Comparison of ENCODE assay signal across 10 cellular contexts in the genomic region with DNA sequence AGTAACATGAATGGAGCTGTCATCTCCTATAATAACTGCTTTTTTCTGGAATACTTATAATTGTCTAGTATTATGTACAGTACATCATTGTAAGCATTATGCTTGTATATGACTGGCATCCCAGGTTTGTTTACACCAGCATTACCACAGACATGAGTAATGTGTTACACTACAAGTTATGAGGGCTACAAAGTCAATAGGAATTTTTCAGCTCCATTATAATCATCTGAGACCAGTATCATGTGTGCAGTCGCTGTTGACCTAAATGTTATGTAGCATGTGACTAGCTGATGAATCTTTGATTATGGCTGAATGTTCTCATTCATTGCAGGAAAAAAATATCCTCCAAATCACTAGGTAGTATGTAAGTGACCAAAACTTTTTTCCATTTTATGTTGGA. TPM values are rescaled to one million over a fixed set of nuclear protein-coding genes. Genes with fewer than 3 reads are reported as not detected.
DNase-seq lines count a peak whose midpoint lies in the region; ATAC-seq and TF ChIP-seq lines count a peak whose summit lies in the region.
"Had no signal": no experiment of that assay in that cellular context is flagged by ENCODE, and none has a peak within 500 bp of the region (broad histone marks: within the 10 kb centered on the region; RNA-seq: fewer than 3 reads in every experiment).

No MANE protein-coding gene starts in this region.

- no peak overlapping the region for H4K8ac ChIP-seq in mesenchymal stem cell (ENCODE audit: low read length)

- peak overlapping the region; percentile 77 for H3K4me3 Mint-ChIP-seq in CD4-positive, alpha-beta T cell

- no peaks in the 10 kb centered on the region for H3K9me3 Mint-ChIP-seq in CD4-positive, alpha-beta T cell

- no peaks in the 10 kb centered on the region for H3K27me3 Mint-ChIP-seq in CD4-positive, alpha-beta T cell

- no peak for ATAC-seq in CD4-positive, alpha-beta T cell (ENCODE audit: poor library complexity)

- H3K4me1 Mint-ChIP-seq in CD4-positive, alpha-beta T cell (ENCODE audit: low read depth), result peaks cover 49% of the 10 kb centered on the region

- H3K4me3 ChIP-seq in adipocyte (ENCODE audit: low read length), result no peak overlapping the region
- H3K4me3 ChIP-seq in mesenchymal stem cell (ENCODE audit: insufficient read depth in 1 of 2, low read depth in 1 of 2, low read length in 2 of 2), result peak overlapping the region in 1 of 2 experiments; percentile 50

- H2AK5ac ChIP-seq in mesenchymal stem cell (ENCODE audit: low read length, severe bottlenecking), result no peak overlapping the region

- H2BK15ac ChIP-seq in mesenchymal stem cell (ENCODE audit: low read depth, poor library complexity, severe bottlenecking), result no peak overlapping the region

- no peak overlapping the region for H2BK12ac ChIP-seq in mesenchymal stem cell (ENCODE audit: low read length in 2 of 2)

- no peak overlapping the region for H3K14ac ChIP-seq in mesenchymal stem cell (ENCODE audit: low read length in 2 of 2)

- no peak for DNase-seq in CD4-positive, alpha-beta T cell
- peak; percentile 76 for DNase-seq in HS-5 (ENCODE audit: low read depth)
- DNase-seq in adipocyte (ENCODE audit: low read depth), result peak; percentile 68
- peak; percentile 74 for DNase-seq in mesenchymal stem cell
- DNase-seq in GM19240 (ENCODE audit: insufficient read length, low spot score), result no peak
- DNase-seq in NCI-H1436 (lab: John Stamatoyannopoulos, UW), result no peak
- DNase-seq in NCI-H1048 (lab: John Stamatoyannopoulos, UW), result no peak
- no peak for DNase-seq in putamen (ENCODE audit: low spot score)
- DNase-seq: SHP77 had no signal

- WGBS in mesenchymal stem cell, result no CpG with 5 or more reads among the region's 1 CpG

- H3K4me2 ChIP-seq in mesenchymal stem cell (ENCODE audit: low read length, poor library complexity, severe bottlenecking), result no peak overlapping the region

- H3K27ac Mint-ChIP-seq in CD4-positive, alpha-beta T cell, result peak overlapping the region; percentile 34

- no peak overlapping the region for H2BK120ac ChIP-seq in mesenchymal stem cell (ENCODE audit: low read depth, low read length)

- peaks cover 26% of the 10 kb centered on the region for H3K36me3 Mint-ChIP-seq in CD4-positive, alpha-beta T cell (ENCODE audit: low read depth)

- H3K18ac ChIP-seq in mesenchymal stem cell (ENCODE audit: low read depth in 1 of 2, low read length in 2 of 2), result no peak overlapping the region

- no peak overlapping the region for H2AFZ ChIP-seq in mesenchymal stem cell (ENCODE audit: low read depth, low read length)
- H2AFZ ChIP-seq: parathyroid adenoma had no signal

- no peak for TF ChIP-seq CTCF in CD4-positive, alpha-beta T cell (IDR thresholded peaks at IDR 0.05)

- no peak overlapping the region for H3K27ac ChIP-seq in CD4-positive, alpha-beta T cell (ENCODE audit: low read depth, low read length)
- H3K27ac ChIP-seq in mesenchymal stem cell (ENCODE audit: low read length, poor library complexity, severe bottlenecking), result no peak overlapping the region
- H3K27ac ChIP-seq: parathyroid adenoma had no signal

- intact Hi-C loops in CD4-positive, alpha-beta T cell (cut with DNase I, micrococcal nuclease), result loop anchor here (5.0 to 10.0 kb wide), 8 partner anchors 551 to 1789 kb away; a partner anchor contains a TSS

- H3K23ac ChIP-seq in mesenchymal stem cell (ENCODE audit: low read length in 2 of 2), result no peak overlapping the region

- no peak overlapping the region for H2BK5ac ChIP-seq in mesenchymal stem cell (ENCODE audit: low read depth, low read length, poor library complexity, severe bottlenecking)

- peaks cover 26% of the 10 kb centered on the region for H3K79me1 ChIP-seq in mesenchymal stem cell (replicated peaks; ENCODE audit: low read length, poor library complexity, severe bottlenecking)

- POLR2A ChIA-PET in CD4-positive, alpha-beta T cell (lab: Charles Lee), result no interaction called here

- H3K9ac ChIP-seq in adipocyte (ENCODE audit: low read length) (no peak overlapping the region), mesenchymal stem cell (ENCODE audit: low read length) (peak overlapping the region; percentile 53)
- H3K9ac ChIP-seq: parathyroid adenoma had no signal

- no peak overlapping the region for H3K4ac ChIP-seq in mesenchymal stem cell (ENCODE audit: low read depth in 1 of 2, low read length in 2 of 2)

- H3K36me3 ChIP-seq in adipocyte (ENCODE audit: control insufficient read depth, insufficient read depth, low read length, severe bottlenecking) (peaks cover 12% of the 10 kb centered on the region), mesenchymal stem cell (ENCODE audit: control insufficient read depth in 1 of 2, insufficient read depth in 2 of 2, low read depth in 1 of 2, low read length in 2 of 2) (peaks cover 5 to 21% of the 10 kb centered on the region in 2 experiments)

- H3K4me1 ChIP-seq in adipocyte (ENCODE audit: control insufficient read depth, insufficient read depth, low read length), result peaks cover 38% of the 10 kb centered on the region
- peaks cover 9% of the 10 kb centered on the region for H3K4me1 ChIP-seq in mesenchymal stem cell (ENCODE audit: control insufficient read depth, insufficient read depth, low read depth, low read length)

- CTCF ChIA-PET in CD4-positive, alpha-beta T cell (lab: Charles Lee), result interaction anchor here (1.3 kb wide), 1 partner anchor 12 kb away, joined by 3 read pairs; no protein-coding TSS in a partner anchor

- no peaks in the 10 kb centered on the region for H3K27me3 ChIP-seq in CD4-positive, alpha-beta T cell (ENCODE audit: control insufficient read depth, insufficient read depth, low read length)
- H3K27me3 ChIP-seq in adipocyte (replicated peaks; ENCODE audit: control insufficient read depth, insufficient read depth, low read length) (no peaks in the 10 kb centered on the region), mesenchymal stem cell (ENCODE audit: control insufficient read depth in 1 of 2, insufficient read depth in 1 of 2, low read length in 2 of 2) (no peaks in the 10 kb centered on the region)

- H4K91ac ChIP-seq in mesenchymal stem cell (ENCODE audit: low read length), result no peak overlapping the region

- H3K9me3 ChIP-seq in CD4-positive, alpha-beta T cell (ENCODE audit: control insufficient read depth, low read length), result no peaks in the 10 kb centered on the region
- no peaks in the 10 kb centered on the region for H3K9me3 ChIP-seq in adipocyte (ENCODE audit: control insufficient read depth, low read length)
- H3K9me3 ChIP-seq in mesenchymal stem cell (ENCODE audit: control insufficient read depth, low read length), result no peaks in the 10 kb centered on the region

RNA-seq across cellular contexts. Expression of a gene that starts 2.2 kb away (rescaled TPM):
- 10 to 100 TPM; 16.3 to 17.3 TPM for total RNA-seq in CD4-positive, alpha-beta T cell
- polyA plus RNA-seq in mesenchymal stem cell (2013, experiment 1 of 2), result 48.8 TPM
- polyA plus RNA-seq in mesenchymal stem cell (2013, experiment 2 of 2), result 47.8 TPM

Comparison
In these comparisons a context has a peak if more than half of its experiments do, and no peak if none do; other contexts are left out.
1. DNase-seq: peak in HS-5 (single experiment), adipocyte (single experiment) and mesenchymal stem cell (single experiment); none in CD4-positive, alpha-beta T cell (0 of 10), GM19240 (single experiment), NCI-H1436 (single experiment), NCI-H1048 (single experiment) and putamen (single experiment).